Comparison of ENCODE assay signal across 16 cellular contexts in the genomic region with DNA sequence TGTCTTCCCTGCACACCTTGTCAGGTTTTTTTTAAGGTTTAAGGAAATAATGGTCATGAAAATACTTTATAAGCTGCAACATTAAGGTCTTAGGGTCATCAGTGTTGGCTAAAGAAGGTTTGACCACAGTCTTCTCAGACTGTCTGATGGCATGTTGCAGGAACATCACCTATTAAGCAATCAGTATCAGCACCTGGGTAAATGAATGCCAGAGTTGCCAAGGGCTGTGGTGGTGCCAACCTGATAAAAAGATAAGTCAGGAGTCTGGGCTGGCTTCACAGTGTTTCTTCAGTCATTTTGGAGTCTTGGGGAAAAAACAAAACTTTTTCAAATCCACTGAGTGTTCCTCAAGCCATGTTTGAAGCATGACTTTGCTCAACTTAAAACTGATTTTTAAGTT.
DNase-seq lines count a peak whose midpoint lies in the region; ATAC-seq, FAIRE-seq and TF ChIP-seq lines count a peak whose summit lies in the region.
"Had no signal": no experiment of that assay in that cellular context is flagged by ENCODE, and none has a peak within 500 bp of the region (broad histone marks: within the 10 kb centered on the region; RNA-seq: fewer than 3 reads in every experiment).

No MANE protein-coding gene starts in this region.

- intact Hi-C loops in kidney (cut with DNase I): no loop called here

- H3K27me3 ChIP-seq in neural cell (ENCODE audit: insufficient read depth, low read depth, low read length): no peaks in the 10 kb centered on the region
- H3K27me3 ChIP-seq: BLaER1 had no signal

- H3K4me2 ChIP-seq in neural cell (ENCODE audit: low read length): peak overlapping the region; percentile 1
- H3K4me2 ChIP-seq: BLaER1 had no signal

- no peak overlapping the region for H2AFZ ChIP-seq in neural cell (ENCODE audit: low read depth, low read length)

- no peaks in the 10 kb centered on the region for H4K20me1 ChIP-seq in neural cell (ENCODE audit: insufficient read depth)

- no peaks in the 10 kb centered on the region for H3K4me1 ChIP-seq in kidney (ENCODE audit: control insufficient read depth in 1 of 2, insufficient read depth in 1 of 2, low read depth in 1 of 2, low read length in 2 of 2)

- H3K4me3 ChIP-seq in LNCaP clone FGC (ENCODE audit: low read depth, low read length): no peak overlapping the region
- H3K4me3 ChIP-seq in neural cell (ENCODE audit: low read length): no peak overlapping the region
- H3K4me3 ChIP-seq in kidney (ENCODE audit: low read length in 2 of 2): no peak overlapping the region
- H3K4me3 ChIP-seq: BLaER1 had no signal

- H3K27ac ChIP-seq in 22Rv1: 0 out of 2 replicates have a peak overlapping the region, but pooled peaks have one; percentile 10
- H3K27ac ChIP-seq in neural cell (ENCODE audit: low read length): peak overlapping the region; percentile 69
- no peak overlapping the region for H3K27ac ChIP-seq in kidney (ENCODE audit: low read depth in 2 of 2, low read length in 2 of 2)
- H3K27ac ChIP-seq: BLaER1 had no signal

- H3K79me2 ChIP-seq in neural cell (replicated peaks; ENCODE audit: insufficient read depth, low read length): no peaks in the 10 kb centered on the region

- no peak for TF ChIP-seq EP300 in neural cell (conservative IDR thresholded peaks at IDR 0.05; ENCODE audit: poor library complexity, severe bottlenecking)

- no peaks in the 10 kb centered on the region for H3K9me2 ChIP-seq in neural cell (ENCODE audit: insufficient read depth, low read length)

- H3K36me3 ChIP-seq in neural cell (ENCODE audit: insufficient read depth, low read length) (no peaks in the 10 kb centered on the region), kidney (ENCODE audit: control insufficient read depth in 1 of 2, insufficient read depth in 2 of 2, low read length in 2 of 2) (peaks cover 17 to 19% of the 10 kb centered on the region in 2 donors)

- peaks cover 9% of the 10 kb centered on the region for H3F3A ChIP-seq in neural cell (ENCODE audit: insufficient read depth, low read length, poor library complexity, severe bottlenecking)

- H3K9me3 ChIP-seq in neural cell (ENCODE audit: low read length) (no peaks in the 10 kb centered on the region), kidney (ENCODE audit: control insufficient read depth in 1 of 2, low read length in 2 of 2) (no peaks in the 10 kb centered on the region)
- H3K9me3 ChIP-seq: BLaER1 had no signal

- FAIRE-seq in kidney (lab: Jason Lieb, UNC): no peak
- FAIRE-seq: H1 had no signal

- DNase-seq in LNCaP clone FGC (ENCODE audit: low read depth) (peak; percentile 78), islet precursor cell (peak; percentile 25), kidney (no peak), midbrain (lab: John Stamatoyannopoulos, UW) (no peak)
- DNase-seq: 8988T; Calu3; CD8-positive, alpha-beta T cell; DMS79 treated with DMSO at 0.1 percent for 48 hours; GF-D8; H9 had no signal

- TF ChIP-seq CTCF in 22Rv1 (IDR thresholded peaks at IDR 0.05) (no peak), LNCaP clone FGC (IDR thresholded peaks at IDR 0.05; ENCODE audit: control insufficient read depth, extremely low read depth, insufficient read depth) (no peak), neural cell (IDR thresholded peaks at IDR 0.05; ENCODE audit: poor library complexity, severe bottlenecking) (no peak), kidney (IDR thresholded peaks at IDR 0.05; ENCODE audit: borderline replicate concordance, extremely low read depth, insufficient read depth) (no peak)

- no peak for TF ChIP-seq RAD21 in neural cell (conservative IDR thresholded peaks at IDR 0.05)

- H3K9ac ChIP-seq in neural cell (ENCODE audit: low read length) (peak overlapping the region; percentile 52), kidney (ENCODE audit: low read length in 2 of 2) (no peak overlapping the region)
- H3K9ac ChIP-seq: BLaER1 had no signal

- ATAC-seq in HG03135 (IDR thresholded peaks at IDR 0.05; ENCODE audit: unreplicated experiment) (no peak), GM21737 (IDR thresholded peaks at IDR 0.05; ENCODE audit: unreplicated experiment) (no peak)
- ATAC-seq: CD8-positive, alpha-beta T cell had no signal

TF ChIP-seq in neural cell, 6 proteins besides CTCF, POLR2A, EP300 and RAD21:
- TF ChIP-seq, protein P1, sequence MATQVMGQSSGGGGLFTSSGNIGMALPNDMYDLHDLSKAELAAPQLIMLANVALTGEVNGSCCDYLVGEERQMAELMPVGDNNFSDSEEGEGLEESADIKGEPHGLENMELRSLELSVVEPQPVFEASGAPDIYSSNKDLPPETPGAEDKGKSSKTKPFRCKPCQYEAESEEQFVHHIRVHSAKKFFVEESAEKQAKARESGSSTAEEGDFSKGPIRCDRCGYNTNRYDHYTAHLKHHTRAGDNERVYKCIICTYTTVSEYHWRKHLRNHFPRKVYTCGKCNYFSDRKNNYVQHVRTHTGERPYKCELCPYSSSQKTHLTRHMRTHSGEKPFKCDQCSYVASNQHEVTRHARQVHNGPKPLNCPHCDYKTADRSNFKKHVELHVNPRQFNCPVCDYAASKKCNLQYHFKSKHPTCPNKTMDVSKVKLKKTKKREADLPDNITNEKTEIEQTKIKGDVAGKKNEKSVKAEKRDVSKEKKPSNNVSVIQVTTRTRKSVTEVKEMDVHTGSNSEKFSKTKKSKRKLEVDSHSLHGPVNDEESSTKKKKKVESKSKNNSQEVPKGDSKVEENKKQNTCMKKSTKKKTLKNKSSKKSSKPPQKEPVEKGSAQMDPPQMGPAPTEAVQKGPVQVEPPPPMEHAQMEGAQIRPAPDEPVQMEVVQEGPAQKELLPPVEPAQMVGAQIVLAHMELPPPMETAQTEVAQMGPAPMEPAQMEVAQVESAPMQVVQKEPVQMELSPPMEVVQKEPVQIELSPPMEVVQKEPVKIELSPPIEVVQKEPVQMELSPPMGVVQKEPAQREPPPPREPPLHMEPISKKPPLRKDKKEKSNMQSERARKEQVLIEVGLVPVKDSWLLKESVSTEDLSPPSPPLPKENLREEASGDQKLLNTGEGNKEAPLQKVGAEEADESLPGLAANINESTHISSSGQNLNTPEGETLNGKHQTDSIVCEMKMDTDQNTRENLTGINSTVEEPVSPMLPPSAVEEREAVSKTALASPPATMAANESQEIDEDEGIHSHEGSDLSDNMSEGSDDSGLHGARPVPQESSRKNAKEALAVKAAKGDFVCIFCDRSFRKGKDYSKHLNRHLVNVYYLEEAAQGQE (IDR thresholded peaks at IDR 0.05; ENCODE audit: borderline replicate concordance): no peak
- TF ChIP-seq POLR2AphosphoS5 (IDR thresholded peaks at IDR 0.05) (no peak), TAF1 (IDR thresholded peaks at IDR 0.05; ENCODE audit: low read depth) (no peak), MXI1 (conservative IDR thresholded peaks at IDR 0.05; ENCODE audit: poor library complexity, severe bottlenecking) (no peak), EZH2 (IDR thresholded peaks at IDR 0.05; ENCODE audit: borderline replicate concordance, insufficient read depth, low read length, poor library complexity, severe bottlenecking) (no peak), SMC3 (conservative IDR thresholded peaks at IDR 0.05; ENCODE audit: poor library complexity) (no peak)

Comparison
In these comparisons a context has a peak if more than half of its experiments do, and no peak if none do; other contexts are left out.
1. H3K27ac ChIP-seq: peak in 22Rv1 (single experiment) and neural cell (single experiment); none in kidney (0 of 2).
2. DNase-seq: peak in LNCaP clone FGC (single experiment) and islet precursor cell (single experiment); none in kidney (single experiment) and midbrain (single experiment).